ENCODE assay signal across 9 cellular contexts in the genomic region with DNA sequence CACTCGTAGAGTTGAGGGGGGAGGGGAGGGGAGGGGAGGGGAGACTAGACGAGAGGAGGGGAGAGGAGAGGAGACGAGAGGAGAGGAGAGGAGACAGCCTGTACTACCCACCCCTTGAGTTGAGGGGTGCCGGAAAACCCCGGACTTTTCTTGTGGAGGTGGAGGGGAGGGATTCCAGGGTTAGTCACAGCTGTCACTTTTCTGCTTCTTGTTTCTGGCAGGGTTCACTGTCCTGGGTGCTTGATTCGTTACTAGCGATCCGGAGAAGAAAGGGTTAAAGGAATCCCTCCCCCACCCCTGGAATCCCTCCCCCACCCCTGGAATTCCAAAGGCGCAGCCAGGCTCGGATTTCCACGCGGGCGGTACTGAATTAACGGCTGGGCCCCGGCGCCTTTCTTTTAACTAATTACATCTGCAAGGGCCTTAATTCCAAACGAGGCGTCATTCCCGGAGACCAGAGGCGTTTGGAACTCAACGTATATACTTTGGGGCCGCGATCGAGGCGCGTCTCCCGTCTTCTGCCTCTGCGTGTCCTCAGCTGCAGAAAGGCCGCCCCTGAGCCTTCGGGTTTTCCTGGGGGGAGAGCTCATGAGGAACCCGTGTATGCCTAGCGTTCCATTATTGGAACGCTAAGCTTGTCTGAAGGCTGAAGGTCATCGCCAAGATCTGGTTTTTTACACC. TPM values are rescaled to one million over a fixed set of nuclear protein-coding genes. Genes with fewer than 3 reads are reported as not detected.
DNase-seq lines count a peak whose midpoint lies in the region; ATAC-seq lines count a peak whose summit lies in the region.
"Had no signal": no experiment of that assay in that cellular context is flagged by ENCODE, and none has a peak within 500 bp of the region (broad histone marks: within the 10 kb centered on the region; RNA-seq: fewer than 3 reads in every experiment).

No MANE protein-coding gene starts in this region.

- H3K27me3 Mint-ChIP-seq in activated naive CD4-positive, alpha-beta T cell treated with anti-CD3 and anti-CD28 coated beads, Interleukin-2, amount 10 ng/mL, durations not matched to agents 7 days and 5 days: peaks cover 6% of the 10 kb centered on the region
- peaks cover 0 to 2% (median 0%) of the 10 kb centered on the region in 5 donors for H3K27me3 Mint-ChIP-seq in naive thymus-derived CD4-positive, alpha-beta T cell

- peaks cover 24 to 52% (median 36%) of the 10 kb centered on the region in 10 experiments for H3K4me1 ChIP-seq in BLaER1 treated with 17β-estradiol and CSF1 and Interleukin-3, amounts not matched to agents 10 nM and 100 nM
- peaks cover 8% of the 10 kb centered on the region for H3K4me1 ChIP-seq in HAP-1
- peaks cover 6 to 18% of the 10 kb centered on the region in 2 donors for H3K4me1 ChIP-seq in naive thymus-derived CD4-positive, alpha-beta T cell (ENCODE audit: control insufficient read depth in 2 of 2, insufficient read depth in 2 of 2, low read length in 2 of 2)

- no peaks in the 10 kb centered on the region for H4K20me1 ChIP-seq in BLaER1 treated with 17β-estradiol and CSF1 and Interleukin-3, amounts not matched to agents 10 nM and 100 nM

- H3K4me3 ChIP-seq in BLaER1 treated with 17β-estradiol and CSF1 and Interleukin-3, amounts not matched to agents 10 nM and 100 nM: peak overlapping the region in 9 of 10 experiments; percentile 6 to 64 (median 41); a peak in 11 of 20 replicates
- no peak overlapping the region for H3K4me3 ChIP-seq in HAP-1
- peak overlapping the region; percentile 66 for H3K4me3 ChIP-seq in naive thymus-derived CD4-positive, alpha-beta T cell (ENCODE audit: low read length)

- H3K4me1 Mint-ChIP-seq in activated naive CD4-positive, alpha-beta T cell treated with anti-CD3 and anti-CD28 coated beads, Interleukin-2, amount 10 ng/mL, durations not matched to agents 7 days and 5 days: peaks cover 41% of the 10 kb centered on the region
- peaks cover 6 to 39% (median 33%) of the 10 kb centered on the region in 7 donors for H3K4me1 Mint-ChIP-seq in naive thymus-derived CD4-positive, alpha-beta T cell

- intact Hi-C loops in naive thymus-derived CD4-positive, alpha-beta T cell (cut with micrococcal nuclease): loop anchor here (1.0 to 5.0 kb wide), 11 partner anchors 20 to 1382 kb away; partner anchors contain the start of genes AKAP17A (in 1 of the 2), ASMTL (in 1 of the 2), CSF2RA (in 1 of the 2) and GTPBP6 (in 1 of the 2)

- H3K36me3 Mint-ChIP-seq in activated naive CD4-positive, alpha-beta T cell treated with anti-CD3 and anti-CD28 coated beads, Interleukin-2, amount 10 ng/mL, durations not matched to agents 7 days and 5 days: peaks cover 1% of the 10 kb centered on the region
- peaks cover 0 to 8% (median 1%) of the 10 kb centered on the region in 5 donors for H3K36me3 Mint-ChIP-seq in naive thymus-derived CD4-positive, alpha-beta T cell

- no peaks in the 10 kb centered on the region for H3K36me3 ChIP-seq in BLaER1 treated with 17β-estradiol and CSF1 and Interleukin-3, amounts not matched to agents 10 nM and 100 nM
- H3K36me3 ChIP-seq in HAP-1 (replicated peaks): no peaks in the 10 kb centered on the region
- no peaks in the 10 kb centered on the region for H3K36me3 ChIP-seq in naive thymus-derived CD4-positive, alpha-beta T cell (ENCODE audit: control insufficient read depth in 2 of 3, insufficient read depth in 3 of 3, low read length in 3 of 3)

- H3K9ac ChIP-seq in BLaER1 treated with 17β-estradiol and CSF1 and Interleukin-3, amounts not matched to agents 10 nM and 100 nM: peak overlapping the region; percentile 74 to 89 (median 83); a peak in 21 of 22 replicates

- peak; percentile 51 for ATAC-seq in naive thymus-derived CD4-positive, alpha-beta T cell
- ATAC-seq in HG03139 (IDR thresholded peaks at IDR 0.05; ENCODE audit: unreplicated experiment): no peak

- CTCF ChIA-PET in activated naive CD4-positive, alpha-beta T cell treated with anti-CD3 and anti-CD28 coated beads, Interleukin-2, amount 10 ng/mL, durations not matched to agents 7 days and 5 days (lab: Charles Lee): no interaction called here
- CTCF ChIA-PET in naive thymus-derived CD4-positive, alpha-beta T cell (lab: Charles Lee): no interaction called here

- H3K4me3 Mint-ChIP-seq in activated naive CD4-positive, alpha-beta T cell treated with anti-CD3 and anti-CD28 coated beads, Interleukin-2, amount 10 ng/mL, durations not matched to agents 7 days and 5 days: peak overlapping the region; percentile 54
- H3K4me3 Mint-ChIP-seq in naive thymus-derived CD4-positive, alpha-beta T cell: peak overlapping the region in 8 of 10 donors; percentile 39 to 79 (median 70)

- H3K4me2 ChIP-seq in BLaER1 treated with 17β-estradiol and CSF1 and Interleukin-3, amounts not matched to agents 10 nM and 100 nM: peak overlapping the region; percentile 84 to 98 (median 92)

- peaks cover 6% of the 10 kb centered on the region for H3K9me3 Mint-ChIP-seq in activated naive CD4-positive, alpha-beta T cell treated with anti-CD3 and anti-CD28 coated beads, Interleukin-2, amount 10 ng/mL, durations not matched to agents 7 days and 5 days
- peaks cover under 1 to 15% (median 5%) of the 10 kb centered on the region in 11 donors for H3K9me3 Mint-ChIP-seq in naive thymus-derived CD4-positive, alpha-beta T cell

- H3K27ac Mint-ChIP-seq in activated naive CD4-positive, alpha-beta T cell treated with anti-CD3 and anti-CD28 coated beads, Interleukin-2, amount 10 ng/mL, durations not matched to agents 7 days and 5 days: peak overlapping the region; percentile 97
- peak overlapping the region in 7 of 9 donors; percentile 76 to 95 (median 91) for H3K27ac Mint-ChIP-seq in naive thymus-derived CD4-positive, alpha-beta T cell

- DNase-seq in HAP-1 (ENCODE audit: low spot score in 2 of 2) (peak; percentile 38 to 68), NOMO-1 treated with DMSO at 0.1 percent for 48 hours (lab: John Stamatoyannopoulos, UW; ENCODE audit: unreplicated experiment) (no peak), NOMO-1 (lab: John Stamatoyannopoulos, UW; ENCODE audit: unreplicated experiment in 2 of 2) (no peak), NCI-H1417 treated with DMSO at 0.1 percent for 48 hours (lab: John Stamatoyannopoulos, UW) (no peak)
- peak; percentile 34 for DNase-seq in activated naive CD4-positive, alpha-beta T cell treated with anti-CD3 and anti-CD28 coated beads, Interleukin-2, amount 10 ng/mL, durations not matched to agents 7 days and 5 days
- peak in 3 of 9 donors; percentile 25 to 48 (median 35) for DNase-seq in naive thymus-derived CD4-positive, alpha-beta T cell

- H3K9me3 ChIP-seq in BLaER1 treated with 17β-estradiol and CSF1 and Interleukin-3, amounts not matched to agents 10 nM and 100 nM (replicated peaks in 1 of 11): no peaks in the 10 kb centered on the region
- H3K9me3 ChIP-seq in HAP-1: no peaks in the 10 kb centered on the region
- H3K9me3 ChIP-seq in naive thymus-derived CD4-positive, alpha-beta T cell (ENCODE audit: control insufficient read depth in 2 of 3, low read length in 3 of 3): no peaks in the 10 kb centered on the region

- POLR2A ChIA-PET in naive thymus-derived CD4-positive, alpha-beta T cell (lab: Charles Lee): no interaction called here

- H3K27me3 ChIP-seq in BLaER1 treated with 17β-estradiol and CSF1 and Interleukin-3, amounts not matched to agents 10 nM and 100 nM: no peaks in the 10 kb centered on the region
- H3K27me3 ChIP-seq in HAP-1 (ENCODE audit: low read depth): no peaks in the 10 kb centered on the region
- H3K27me3 ChIP-seq in naive thymus-derived CD4-positive, alpha-beta T cell (ENCODE audit: control insufficient read depth in 2 of 2, insufficient read depth in 2 of 2, low read length in 2 of 2): no peaks in the 10 kb centered on the region

- H3K27ac ChIP-seq in BLaER1 treated with 17β-estradiol and CSF1 and Interleukin-3, amounts not matched to agents 10 nM and 100 nM: peak overlapping the region; percentile 82 to 98 (median 94); a peak in 21 of 22 replicates
- peak overlapping the region; percentile 65 for H3K27ac ChIP-seq in naive thymus-derived CD4-positive, alpha-beta T cell (ENCODE audit: low read depth, low read length)

- in situ Hi-C loops in HAP-1 (cut with MboI; ENCODE audit: low sequenced_read_pairs): no loop called here

RNA-seq across cellular contexts. Expression of gene CSF2RA, which starts 20.1 kb away (rescaled TPM):
- 10 to 100 TPM in 1 of 5 experiments, 1 to 10 TPM in 3, under 1 TPM in 1; 0.63 to 51.3 (median 1.5) TPM for total RNA-seq in naive thymus-derived CD4-positive, alpha-beta T cell
- polyA plus RNA-seq in naive thymus-derived CD4-positive, alpha-beta T cell: under 1 TPM in 1 of 2 donors, not detected in 1; 0.26 TPM
- total RNA-seq: LHCN-M2 had no signal

RNA-seq across cellular contexts. Expression of gene CRLF2, which starts 36.1 kb away (rescaled TPM):
- total RNA-seq in naive thymus-derived CD4-positive, alpha-beta T cell: 1 to 10 TPM in 1 of 5 experiments, under 1 TPM in 2, not detected in 2; 0.40 to 7.3 (median 0.98) TPM
- under 1 TPM in 1 of 2 donors, not detected in 1; 0.19 TPM for polyA plus RNA-seq in naive thymus-derived CD4-positive, alpha-beta T cell
- total RNA-seq: LHCN-M2 had no signal

Comparison
In these comparisons a context has a peak if more than half of its experiments do, and no peak if none do; other contexts are left out.
1. DNase-seq: peak in HAP-1 (2 of 2) and activated naive CD4-positive, alpha-beta T cell treated with anti-CD3 and anti-CD28 coated beads, Interleukin-2, amount 10 ng/mL, durations not matched to agents 7 days and 5 days (single experiment); none in NOMO-1 treated with DMSO at 0.1 percent for 48 hours (single experiment), NOMO-1 (0 of 2) and NCI-H1417 treated with DMSO at 0.1 percent for 48 hours (single experiment).